In genomic region chr1:109739738-109740614, GRCh38 we compare ENCODE assay signal across 8 cellular contexts. TPM values are rescaled to one million over a fixed set of nuclear protein-coding genes. Genes with fewer than 3 reads are reported as not detected.
A peak's percentile ranks its signal among the peaks of the same experiment; 100 is the strongest.
DNase-seq lines count a peak whose midpoint lies in the region; ATAC-seq, FAIRE-seq and TF ChIP-seq lines count a peak whose summit lies in the region.

No MANE protein-coding gene starts in this region.

- H3K27ac ChIP-seq in HepG2 (ENCODE audit: extremely low read length, insufficient read depth, low read length): peak overlapping the region; percentile 48
- no peak overlapping the region for H3K27ac ChIP-seq in Karpas-422 (ENCODE audit: low read length)

- in situ Hi-C loops in HepG2 (cut with HindIII; ENCODE audit: extremely low pct_ligation_motif_present, low pct_unique_long_range_greater_than_20kb): no loop called here

- TF ChIP-seq RAD21 in HepG2 (CRISPR knock-in tag; IDR thresholded peaks at IDR 0.05): no peak

- intact Hi-C loops in HepG2 (cut with micrococcal nuclease; ENCODE audit: unreplicated experiment): no loop called here

- H3K79me2 ChIP-seq in HepG2 (ENCODE audit: insufficient read depth, low read length) (no peaks in the 10 kb centered on the region), Karpas-422 (ENCODE audit: low read length) (no peaks in the 10 kb centered on the region)

- TF ChIP-seq EP300 in HepG2 (IDR thresholded peaks at IDR 0.05; ENCODE audit: low read depth in 2 of 2, low read length in 2 of 2) (no peak), HepG2 (CRISPR knock-in tag; IDR thresholded peaks at IDR 0.05; ENCODE audit: borderline replicate concordance) (no peak)

- POLR2A ChIA-PET in HepG2 (lab: Yijun Ruan, JAX): interaction anchor here (1.0 to 3.1 kb wide), 3 partner anchors 21 to 244 kb away, joined by 3 to 18 read pairs (median 5); partner anchors contain the start of genes AHCYL1 and EPS8L3

- CTCF ChIA-PET in HepG2 (lab: Yijun Ruan, JAX; ENCODE audit: low intra/inter-chr PET ratio, low total read pairs): interaction anchor here (1.4 kb wide), 1 partner anchor 34 kb away, joined by 4 read pairs; no protein-coding TSS in a partner anchor

- peak; percentile 80 to 96 for TF ChIP-seq POLR2A in HepG2 (IDR thresholded peaks at IDR 0.05; ENCODE audit: insufficient read depth in 1 of 2, low read depth in 2 of 2, low read length in 2 of 2)

- H3K4me1 ChIP-seq in HepG2 (ENCODE audit: insufficient read depth, low read length) (peaks cover 28% of the 10 kb centered on the region), Karpas-422 (ENCODE audit: low read length) (no peaks in the 10 kb centered on the region)

- H3K9ac ChIP-seq in HepG2 (ENCODE audit: insufficient read depth, low read depth, low read length) (peak overlapping the region; percentile 68), Karpas-422 (ENCODE audit: low read length) (no peak overlapping the region)

- ATAC-seq in HG02943 (IDR thresholded peaks at IDR 0.05; ENCODE audit: low read depth, unreplicated experiment) (peak; percentile 84), HepG2 (peak; percentile 93)

- no peaks in the 10 kb centered on the region for H3K9me3 ChIP-seq in HepG2 (ENCODE audit: low read length)
- no peaks in the 10 kb centered on the region for H3K9me3 ChIP-seq in Karpas-422 (ENCODE audit: low read length)

- H4K20me1 ChIP-seq in HepG2 (ENCODE audit: insufficient read depth, low read length): no peaks in the 10 kb centered on the region
- H4K20me1 ChIP-seq in Karpas-422 (ENCODE audit: insufficient read depth, low read depth, low read length): no peaks in the 10 kb centered on the region

- H2AFZ ChIP-seq in HepG2 (ENCODE audit: low read length): peak overlapping the region; percentile 96
- no peak overlapping the region for H2AFZ ChIP-seq in Karpas-422 (ENCODE audit: low read length)

- H3K9me2 ChIP-seq in Karpas-422 (replicated peaks; ENCODE audit: insufficient read depth, low read length): no peaks in the 10 kb centered on the region

- TSS peak; percentile 48 for BruUV-seq in HepG2 (replicated peaks; lab: Mats Ljungman, UMichigan)

- FAIRE-seq in HepG2 (lab: Jason Lieb, UNC): no peak

- TF ChIP-seq CTCF in GM12865 (IDR thresholded peaks at IDR 0.05; ENCODE audit: insufficient read depth, low read depth, low read length, missing control alignments) (no peak), HepG2 (CRISPR knock-in tag; IDR thresholded peaks at IDR 0.05) (peak; percentile 15; the same call in 1 of the 2 replicates)

- H3K4me3 ChIP-seq in GM12865 (ENCODE audit: low read depth, low read length) (peak overlapping the region; percentile 54), HepG2 (replicated peaks in 1 of 3; ENCODE audit: insufficient read depth in 1 of 3, low read depth in 2 of 3, low read length in 3 of 3) (peak overlapping the region; percentile 68 to 85 (median 77)), Karpas-422 (ENCODE audit: low read length) (no peak overlapping the region)

- WGBS in HepG2 (ENCODE audit: low lambda C conversion rate): 3% methylated on average over 10 of the region's 86 CpGs

- H3K36me3 ChIP-seq in HepG2 (replicated peaks in 1 of 2; ENCODE audit: control insufficient read depth in 1 of 2, insufficient read depth in 2 of 2, low read length in 2 of 2): peaks cover 9 to 15% of the 10 kb centered on the region in 2 experiments; a peak in 4 of 5 replicates
- H3K36me3 ChIP-seq in Karpas-422 (ENCODE audit: insufficient read depth, low read length): no peaks in the 10 kb centered on the region

- H3K27me3 ChIP-seq in HepG2 (ENCODE audit: control insufficient read depth in 1 of 2, insufficient read depth in 2 of 2, low read length in 2 of 2): no peaks in the 10 kb centered on the region
- H3K27me3 ChIP-seq in Karpas-422 (ENCODE audit: low read length): no peaks in the 10 kb centered on the region

- H3K4me2 ChIP-seq in HepG2 (ENCODE audit: low read depth, low read length) (peak overlapping the region; percentile 88), Karpas-422 (ENCODE audit: low read depth, low read length, poor library complexity, severe bottlenecking) (no peak overlapping the region)

- DNase-seq in GM12865 (ENCODE audit: low read depth) (peak; percentile 68), NCI-H2196 treated with DMSO at 0.1 percent for 48 hours (lab: John Stamatoyannopoulos, UW; ENCODE audit: unreplicated experiment) (peak; percentile 64), dermis blood vessel endothelial cell (peak; percentile 71), HepG2 (ENCODE audit: low spot score) (peak; percentile 49), Karpas-422 (no peak)
- peak; percentile 79 to 84 for DNase-seq in activated CD4-positive, alpha-beta T cell treated with anti-CD3 and anti-CD28 coated beads, Interleukin-2, amount 50 U/mL, for 4 hours
- DNase-seq in stimulated activated CD4-positive, alpha-beta T cell treated with anti-CD3 and anti-CD28 coated beads, Interleukin-2, amount 100 ng/mL, for 48 hours: peak; percentile 71 to 85

RNA-seq across cellular contexts. Expression of gene GSTM3, which starts 0.9 kb away (rescaled TPM):
- total RNA-seq in dermis blood vessel endothelial cell (25.1 and 54.1 TPM in 2 replicates), HepG2 (2016; rRNA removed; fragmentation: Illumina TruSeq; extraction: Trizol) (127 and 150 TPM in 2 replicates)
- total RNA-seq in HepG2 (2016; cell fraction: cytosol; rRNA removed; fragmentation: Illumina TruSeq; extraction: Trizol; ENCODE audit: low read depth): 35.2 and 40.3 TPM in 2 replicates
- 127 and 162 TPM in 2 replicates for total RNA-seq in HepG2 (2016; cell fraction: insoluble cytoplasmic fraction; rRNA removed; fragmentation: Illumina TruSeq; extraction: Trizol)
- total RNA-seq in HepG2 (2016; cell fraction: membrane; rRNA removed; fragmentation: Illumina TruSeq; extraction: Trizol): 35.2 and 39.0 TPM in 2 replicates
- total RNA-seq in HepG2 (2016; cell fraction: nucleus; rRNA removed; fragmentation: Illumina TruSeq; extraction: Trizol): 49.3 and 64.9 TPM in 2 replicates
- 124 and 142 TPM in 2 replicates for polyA plus RNA-seq in HepG2 (2011; rRNA removed)
- polyA plus RNA-seq in HepG2 (2011; cell fraction: cytosol; rRNA removed): 105 and 126 TPM in 2 replicates
- polyA plus RNA-seq in HepG2 (2011; cell fraction: nucleus; rRNA removed): 39.2 and 41.5 TPM in 2 replicates
- polyA plus RNA-seq in HepG2 (2012): 102 and 104 TPM in 2 replicates
- polyA plus RNA-seq in HepG2 (2016; cell fraction: cytosol; fragmentation: Illumina TruSeq; extraction: Trizol; ENCODE audit: low read depth): 37.0 and 38.1 TPM in 2 replicates
- polyA plus RNA-seq in HepG2 (2016; cell fraction: insoluble cytoplasmic fraction; fragmentation: Illumina TruSeq; extraction: Trizol; ENCODE audit: low read depth): 128 and 138 TPM in 2 replicates
- polyA plus RNA-seq in HepG2 (2016; cell fraction: membrane; fragmentation: Illumina TruSeq; extraction: Trizol; ENCODE audit: low read depth): 28.9 and 29.1 TPM in 2 replicates
- polyA plus RNA-seq in HepG2 (2016; cell fraction: nucleus; fragmentation: Illumina TruSeq; extraction: Trizol; ENCODE audit: insufficient read depth, low read depth): 66.5 and 79.1 TPM in 2 replicates
- polyA minus RNA-seq in HepG2 (2011; rRNA and poly(A)+ RNA removed; ENCODE audit: low replicate concordance): 34.6 and 95.6 TPM in 2 replicates
- 31.6 and 39.1 TPM in 2 replicates for polyA minus RNA-seq in HepG2 (2011; cell fraction: cytosol; rRNA and poly(A)+ RNA removed)
- polyA minus RNA-seq in HepG2 (2011; cell fraction: nucleus; rRNA and poly(A)+ RNA removed): 15.7 and 24.2 TPM in 2 replicates
- total RNA-seq in Karpas-422 (2014; rRNA removed; shearing (Covaris generic); ENCODE audit: low replicate concordance): not detected in 2 replicates

RNA-seq across cellular contexts. Expression of gene EPS8L3, which starts 23.7 kb away (rescaled TPM):
- total RNA-seq in dermis blood vessel endothelial cell (not detected in 2 replicates), HepG2 (2016; rRNA removed; fragmentation: Illumina TruSeq; extraction: Trizol) (7.6 and 18.2 TPM in 2 replicates)
- total RNA-seq in HepG2 (2016; cell fraction: cytosol; rRNA removed; fragmentation: Illumina TruSeq; extraction: Trizol; ENCODE audit: low read depth): 3.1 and 3.5 TPM in 2 replicates
- 6.3 and 18.1 TPM in 2 replicates for total RNA-seq in HepG2 (2016; cell fraction: insoluble cytoplasmic fraction; rRNA removed; fragmentation: Illumina TruSeq; extraction: Trizol)
- 4.6 and 5.1 TPM in 2 replicates for total RNA-seq in HepG2 (2016; cell fraction: membrane; rRNA removed; fragmentation: Illumina TruSeq; extraction: Trizol)
- total RNA-seq in HepG2 (2016; cell fraction: nucleus; rRNA removed; fragmentation: Illumina TruSeq; extraction: Trizol): 21.5 and 27.6 TPM in 2 replicates
- 106 and 127 TPM in 2 replicates for polyA plus RNA-seq in HepG2 (2011; rRNA removed)
- polyA plus RNA-seq in HepG2 (2011; cell fraction: cytosol; rRNA removed): 24.6 and 30.4 TPM in 2 replicates
- polyA plus RNA-seq in HepG2 (2011; cell fraction: nucleus; rRNA removed): 854 and 1,047 TPM in 2 replicates
- 79.1 and 95.8 TPM in 2 replicates for polyA plus RNA-seq in HepG2 (2012)
- 3.0 and 3.7 TPM in 2 replicates for polyA plus RNA-seq in HepG2 (2016; cell fraction: cytosol; fragmentation: Illumina TruSeq; extraction: Trizol; ENCODE audit: low read depth)
- 11.9 and 13.8 TPM in 2 replicates for polyA plus RNA-seq in HepG2 (2016; cell fraction: insoluble cytoplasmic fraction; fragmentation: Illumina TruSeq; extraction: Trizol; ENCODE audit: low read depth)
- polyA plus RNA-seq in HepG2 (2016; cell fraction: membrane; fragmentation: Illumina TruSeq; extraction: Trizol; ENCODE audit: low read depth): 4.6 and 5.0 TPM in 2 replicates
- polyA plus RNA-seq in HepG2 (2016; cell fraction: nucleus; fragmentation: Illumina TruSeq; extraction: Trizol; ENCODE audit: insufficient read depth, low read depth): 139 and 140 TPM in 2 replicates
- polyA minus RNA-seq in HepG2 (2011; rRNA and poly(A)+ RNA removed; ENCODE audit: low replicate concordance): 2.2 and 43.5 TPM in 2 replicates
- polyA minus RNA-seq in HepG2 (2011; cell fraction: cytosol; rRNA and poly(A)+ RNA removed): 15.7 and 17.0 TPM in 2 replicates
- polyA minus RNA-seq in HepG2 (2011; cell fraction: nucleus; rRNA and poly(A)+ RNA removed): 107 and 127 TPM in 2 replicates
- not detected in 2 replicates for total RNA-seq in Karpas-422 (2014; rRNA removed; shearing (Covaris generic); ENCODE audit: low replicate concordance)

RNA-seq across cellular contexts. Expression of gene GSTM5, which starts 27.9 kb away (rescaled TPM):
- total RNA-seq in dermis blood vessel endothelial cell (under 0.01 TPM in 1 of 2 replicates, not detected in the other), HepG2 (2016; rRNA removed; fragmentation: Illumina TruSeq; extraction: Trizol) (not detected in 2 replicates)
- total RNA-seq in HepG2 (2016; cell fraction: cytosol; rRNA removed; fragmentation: Illumina TruSeq; extraction: Trizol; ENCODE audit: low read depth): not detected in 2 replicates
- total RNA-seq in HepG2 (2016; cell fraction: insoluble cytoplasmic fraction; rRNA removed; fragmentation: Illumina TruSeq; extraction: Trizol): not detected in 2 replicates
- total RNA-seq in HepG2 (2016; cell fraction: membrane; rRNA removed; fragmentation: Illumina TruSeq; extraction: Trizol): not detected in 2 replicates
- not detected in 2 replicates for total RNA-seq in HepG2 (2016; cell fraction: nucleus; rRNA removed; fragmentation: Illumina TruSeq; extraction: Trizol)
- polyA plus RNA-seq in HepG2 (2011; rRNA removed): not detected in 2 replicates
- polyA plus RNA-seq in HepG2 (2011; cell fraction: cytosol; rRNA removed): not detected in 2 replicates
- polyA plus RNA-seq in HepG2 (2011; cell fraction: nucleus; rRNA removed): 0.23 TPM in 1 of 2 replicates, not detected in the other
- polyA plus RNA-seq in HepG2 (2012): not detected in 2 replicates
- not detected in 2 replicates for polyA plus RNA-seq in HepG2 (2016; cell fraction: cytosol; fragmentation: Illumina TruSeq; extraction: Trizol; ENCODE audit: low read depth)
- not detected in 2 replicates for polyA plus RNA-seq in HepG2 (2016; cell fraction: insoluble cytoplasmic fraction; fragmentation: Illumina TruSeq; extraction: Trizol; ENCODE audit: low read depth)
- polyA plus RNA-seq in HepG2 (2016; cell fraction: membrane; fragmentation: Illumina TruSeq; extraction: Trizol; ENCODE audit: low read depth): not detected in 2 replicates
- polyA plus RNA-seq in HepG2 (2016; cell fraction: nucleus; fragmentation: Illumina TruSeq; extraction: Trizol; ENCODE audit: insufficient read depth, low read depth): not detected in 2 replicates
- polyA minus RNA-seq in HepG2 (2011; rRNA and poly(A)+ RNA removed; ENCODE audit: low replicate concordance): 0.06 and 0.56 TPM in 2 replicates
- not detected in 2 replicates for polyA minus RNA-seq in HepG2 (2011; cell fraction: cytosol; rRNA and poly(A)+ RNA removed)
- polyA minus RNA-seq in HepG2 (2011; cell fraction: nucleus; rRNA and poly(A)+ RNA removed): 0.13 TPM in 1 of 2 replicates, not detected in the other
- not detected in 2 replicates for total RNA-seq in Karpas-422 (2014; rRNA removed; shearing (Covaris generic); ENCODE audit: low replicate concordance)

RNA-seq across cellular contexts. Expression of gene GSTM1, which starts 52.4 kb away (rescaled TPM):
- total RNA-seq in dermis blood vessel endothelial cell (8.5 TPM in 1 of 2 replicates, not detected in the other), HepG2 (2016; rRNA removed; fragmentation: Illumina TruSeq; extraction: Trizol) (not detected in 2 replicates)
- total RNA-seq in HepG2 (2016; cell fraction: cytosol; rRNA removed; fragmentation: Illumina TruSeq; extraction: Trizol; ENCODE audit: low read depth): not detected in 2 replicates
- 0.15 TPM in 1 of 2 replicates, not detected in the other for total RNA-seq in HepG2 (2016; cell fraction: insoluble cytoplasmic fraction; rRNA removed; fragmentation: Illumina TruSeq; extraction: Trizol)
- not detected in 2 replicates for total RNA-seq in HepG2 (2016; cell fraction: membrane; rRNA removed; fragmentation: Illumina TruSeq; extraction: Trizol)
- not detected in 2 replicates for total RNA-seq in HepG2 (2016; cell fraction: nucleus; rRNA removed; fragmentation: Illumina TruSeq; extraction: Trizol)
- 0.42 and 0.55 TPM in 2 replicates for polyA plus RNA-seq in HepG2 (2011; rRNA removed)
- 0.22 and 0.66 TPM in 2 replicates for polyA plus RNA-seq in HepG2 (2011; cell fraction: cytosol; rRNA removed)
- polyA plus RNA-seq in HepG2 (2011; cell fraction: nucleus; rRNA removed): 0.57 and 0.76 TPM in 2 replicates
- 0.27 TPM in 1 of 2 replicates, not detected in the other for polyA plus RNA-seq in HepG2 (2012)
- polyA plus RNA-seq in HepG2 (2016; cell fraction: cytosol; fragmentation: Illumina TruSeq; extraction: Trizol; ENCODE audit: low read depth): not detected in 2 replicates
- polyA plus RNA-seq in HepG2 (2016; cell fraction: insoluble cytoplasmic fraction; fragmentation: Illumina TruSeq; extraction: Trizol; ENCODE audit: low read depth): 0.21 and 0.40 TPM in 2 replicates
- not detected in 2 replicates for polyA plus RNA-seq in HepG2 (2016; cell fraction: membrane; fragmentation: Illumina TruSeq; extraction: Trizol; ENCODE audit: low read depth)
- not detected in 2 replicates for polyA plus RNA-seq in HepG2 (2016; cell fraction: nucleus; fragmentation: Illumina TruSeq; extraction: Trizol; ENCODE audit: insufficient read depth, low read depth)
- polyA minus RNA-seq in HepG2 (2011; rRNA and poly(A)+ RNA removed; ENCODE audit: low replicate concordance): 1.6 TPM in 1 of 2 replicates, not detected in the other
- not detected in 2 replicates for polyA minus RNA-seq in HepG2 (2011; cell fraction: cytosol; rRNA and poly(A)+ RNA removed)
- not detected in 2 replicates for polyA minus RNA-seq in HepG2 (2011; cell fraction: nucleus; rRNA and poly(A)+ RNA removed)
- total RNA-seq in Karpas-422 (2014; rRNA removed; shearing (Covaris generic); ENCODE audit: low replicate concordance): 8.5 and 14.4 TPM in 2 replicates

Comparison
In these comparisons a context has a peak if more than half of its experiments do, and no peak if none do; other contexts are left out.
1. RNA of gene GSTM3, which starts 0.9 kb away (total RNA-seq): 35.2 to 162 TPM in HepG2 and 25.1 to 54.1 TPM in dermis blood vessel endothelial cell; not detected in Karpas-422; every median in the first group is over 10 times any median in the second.